Comparison of ENCODE assay signal across 27 cellular contexts in genomic region chr2:29105375-29105774, GRCh38. TPM values are rescaled to one million over a fixed set of nuclear protein-coding genes. Genes with fewer than 3 reads are reported as not detected.
DNase-seq lines count a peak whose midpoint lies in the region; ATAC-seq and TF ChIP-seq lines count a peak whose summit lies in the region.
"Had no signal": no experiment of that assay in that cellular context is flagged by ENCODE, and none has a peak within 500 bp of the region (broad histone marks: within the 10 kb centered on the region; RNA-seq: fewer than 3 reads in every experiment).

No MANE protein-coding gene starts in this region.

- TF ChIP-seq CTCF in BE2C (IDR thresholded peaks at IDR 0.05; ENCODE audit: low read depth, low read length) (peak; percentile 29; the same call in 1 of the 2 replicates), WTC11 (IDR thresholded peaks at IDR 0.05) (no peak)

- peaks cover 2% of the 10 kb centered on the region; the same call in 1 of the 2 replicates for H3K27me3 Mint-ChIP-seq in WTC11 (ENCODE audit: low read depth)
- H3K27me3 Mint-ChIP-seq: activated T-cell treated with anti-CD3 and anti-CD28 coated beads, Interleukin-2, amount 50 U/mL, for 24 hours; stimulated activated naive CD8-positive, alpha-beta T cell treated with anti-CD3 and anti-CD28 coated beads, Interleukin-15, amount 100 ng/mL, for 72 hours had no signal

- H3K4me3 ChIP-seq in BE2C (ENCODE audit: low read depth, low read length) (no peak overlapping the region), neuronal stem cell (ENCODE audit: low read length in 2 of 2) (no peak overlapping the region), H7 (ENCODE audit: insufficient read depth, low read depth, low read length) (no peak overlapping the region)
- H3K4me3 ChIP-seq: BLaER1 treated with 17β-estradiol and CSF1 and Interleukin-3, amounts not matched to agents 10 nM and 100 nM; mucosa of descending colon had no signal

- peaks cover 11% of the 10 kb centered on the region for H3K4me1 ChIP-seq in BE2C
- H3K4me1 ChIP-seq in neuronal stem cell (ENCODE audit: control insufficient read depth in 2 of 2, insufficient read depth in 1 of 2, low read depth in 1 of 2, low read length in 2 of 2) = peaks cover 0 to 4% of the 10 kb centered on the region in 2 donors
- H3K4me1 ChIP-seq: Caco-2 had no signal

- ATAC-seq in WTC11 (peak; percentile 39), GM19324 (IDR thresholded peaks at IDR 0.05; ENCODE audit: low FRiP score, unreplicated experiment) (no peak), HG03460 (IDR thresholded peaks at IDR 0.05; ENCODE audit: unreplicated experiment) (no peak)
- ATAC-seq: mucosa of descending colon; natural killer cell treated with Interleukin-12 subunit alpha and Interleukin-12 subunit beta and Interleukin-15 and Interleukin-18, amount 100 ng/mL, for 72 hours; stimulated activated naive CD8-positive, alpha-beta T cell treated with anti-CD3 and anti-CD28 coated beads, Interleukin-15, amount 100 ng/mL, for 72 hours had no signal

- H3K9ac ChIP-seq in neuronal stem cell (ENCODE audit: low read depth, low read length, poor library complexity) = no peak overlapping the region
- H3K9ac ChIP-seq: BLaER1 treated with 17β-estradiol and CSF1 and Interleukin-3, amounts not matched to agents 10 nM and 100 nM had no signal

- no peak overlapping the region for H3K18ac ChIP-seq in neuronal stem cell (ENCODE audit: low read length)

- H3K36me3 ChIP-seq in BE2C = no peaks in the 10 kb centered on the region
- H3K36me3 ChIP-seq in neuronal stem cell (replicated peaks in 1 of 2; ENCODE audit: control insufficient read depth in 2 of 2, insufficient read depth in 2 of 2, low read length in 2 of 2) = no peaks in the 10 kb centered on the region
- no peaks in the 10 kb centered on the region for H3K36me3 ChIP-seq in H7 (replicated peaks; ENCODE audit: control insufficient read depth, insufficient read depth, low read length)
- H3K36me3 ChIP-seq: BLaER1 treated with 17β-estradiol and CSF1 and Interleukin-3, amounts not matched to agents 10 nM and 100 nM had no signal

- H3K4me2 ChIP-seq in neuronal stem cell (ENCODE audit: insufficient read depth, low read length, poor library complexity, severe bottlenecking) = no peak overlapping the region
- H3K4me2 ChIP-seq: BLaER1 treated with 17β-estradiol and CSF1 and Interleukin-3, amounts not matched to agents 10 nM and 100 nM had no signal

- no peak overlapping the region for H2BK15ac ChIP-seq in neuronal stem cell (ENCODE audit: low read length)

- DNase-seq in BE2C = no peak
- peak; percentile 74 for DNase-seq in NCI-H2227 treated with DMSO at 0.1 percent for 48 hours (lab: John Stamatoyannopoulos, UW)
- no peak for DNase-seq in WTC11 (ENCODE audit: low spot score)
- no peak for DNase-seq in neuronal stem cell (ENCODE audit: low spot score)
- DNase-seq in stimulated activated naive CD4-positive, alpha-beta T cell (lab: John Stamatoyannopoulos, UW) = no peak
- no peak for DNase-seq in H7
- DNase-seq: activated CD4-positive, alpha-beta T cell treated with anti-CD3 and anti-CD28 coated beads for 48 hours; activated CD8-positive, alpha-beta memory T cell treated with anti-CD3 and anti-CD28 coated beads for 24 hours; activated gamma-delta T cell treated with Interleukin-2 at 50 U/mL for 16 hours; activated T-cell treated with anti-CD3 and anti-CD28 coated beads, Interleukin-2, amount 50 U/mL, for 24 hours; Caco-2; DND-41; glutamatergic neuron; HFFc6; kidney; mucosa of descending colon; NCI-H524; retina; small intestine; stimulated activated naive CD8-positive, alpha-beta T cell treated with anti-CD3 and anti-CD28 coated beads, Interleukin-15, amount 100 ng/mL, for 72 hours; trophoblast cell had no signal

- no peak overlapping the region for H3K27ac Mint-ChIP-seq in WTC11
- H3K27ac Mint-ChIP-seq: activated T-cell treated with anti-CD3 and anti-CD28 coated beads, Interleukin-2, amount 50 U/mL, for 24 hours; HFFc6; natural killer cell treated with Interleukin-12 subunit alpha and Interleukin-12 subunit beta and Interleukin-15 and Interleukin-18, amount 100 ng/mL, for 72 hours; stimulated activated naive CD8-positive, alpha-beta T cell treated with anti-CD3 and anti-CD28 coated beads, Interleukin-15, amount 100 ng/mL, for 72 hours; T-helper 2 cell treated with Interferon-gamma antibody and Interleukin-4, amounts not matched to agents 5 μg/mL and 100 μg/mL, for 36 hours had no signal

- H3K9me3 ChIP-seq in BE2C (no peaks in the 10 kb centered on the region), neuronal stem cell (replicated peaks in 1 of 2; ENCODE audit: control insufficient read depth in 2 of 2, insufficient read depth in 1 of 2, low read depth in 1 of 2, low read length in 2 of 2) (no peaks in the 10 kb centered on the region)
- H3K9me3 ChIP-seq: BLaER1 treated with 17β-estradiol and CSF1 and Interleukin-3, amounts not matched to agents 10 nM and 100 nM; mucosa of descending colon had no signal

- POLR2A ChIA-PET in WTC11 (lab: Charles Lee) = no interaction called here

- no peak overlapping the region for H2BK5ac ChIP-seq in neuronal stem cell (ENCODE audit: low read length)

- peak overlapping the region; percentile 66 for H2AFZ ChIP-seq in neuronal stem cell (ENCODE audit: low read length)

- H3K4me3 Mint-ChIP-seq in WTC11 = no peak overlapping the region
- H3K4me3 Mint-ChIP-seq: activated T-cell treated with anti-CD3 and anti-CD28 coated beads, Interleukin-2, amount 50 U/mL, for 24 hours; HFFc6; natural killer cell treated with Interleukin-12 subunit alpha and Interleukin-12 subunit beta and Interleukin-15 and Interleukin-18, amount 100 ng/mL, for 72 hours; stimulated activated naive CD8-positive, alpha-beta T cell treated with anti-CD3 and anti-CD28 coated beads, Interleukin-15, amount 100 ng/mL, for 72 hours; T-helper 2 cell treated with Interferon-gamma antibody and Interleukin-4, amounts not matched to agents 5 μg/mL and 100 μg/mL, for 36 hours had no signal

- no peak overlapping the region for H3K14ac ChIP-seq in neuronal stem cell (ENCODE audit: low read length)

- H4K91ac ChIP-seq in neuronal stem cell (ENCODE audit: low read depth, low read length, poor library complexity) = no peak overlapping the region

- no peaks in the 10 kb centered on the region for H3K79me1 ChIP-seq in neuronal stem cell (ENCODE audit: low read depth, low read length)

- H3K9me3 Mint-ChIP-seq in WTC11 = peaks cover 11% of the 10 kb centered on the region
- H3K9me3 Mint-ChIP-seq: activated T-cell treated with anti-CD3 and anti-CD28 coated beads, Interleukin-2, amount 50 U/mL, for 24 hours; HFFc6; natural killer cell treated with Interleukin-12 subunit alpha and Interleukin-12 subunit beta and Interleukin-15 and Interleukin-18, amount 100 ng/mL, for 72 hours; stimulated activated naive CD8-positive, alpha-beta T cell treated with anti-CD3 and anti-CD28 coated beads, Interleukin-15, amount 100 ng/mL, for 72 hours; T-helper 2 cell treated with Interferon-gamma antibody and Interleukin-4, amounts not matched to agents 5 μg/mL and 100 μg/mL, for 36 hours had no signal

- H4K8ac ChIP-seq in neuronal stem cell (ENCODE audit: low read depth, low read length) = no peak overlapping the region

- H3K4ac ChIP-seq in neuronal stem cell (ENCODE audit: low read length) = no peak overlapping the region

- H2BK12ac ChIP-seq in neuronal stem cell (ENCODE audit: low read length) = no peak overlapping the region

- H3K27me3 ChIP-seq in BE2C (no peaks in the 10 kb centered on the region), neuronal stem cell (ENCODE audit: control insufficient read depth in 3 of 3, insufficient read depth in 3 of 3, low read depth in 1 of 3, low read length in 3 of 3) (peaks cover 0 to 5% (median 0%) of the 10 kb centered on the region in 3 experiments), H7 (ENCODE audit: control insufficient read depth, insufficient read depth, low read length) (no peaks in the 10 kb centered on the region)
- H3K27me3 ChIP-seq: BLaER1 treated with 17β-estradiol and CSF1 and Interleukin-3, amounts not matched to agents 10 nM and 100 nM had no signal

- no CpG with 5 or more reads among the region's 2 CpGs for WGBS in neuronal stem cell (ENCODE audit: extremely low coverage in 2 of 2, insufficient read length in 2 of 2, insufficient replicate concordance in 1 of 2), 2 donors

- CTCF ChIA-PET in WTC11 (lab: Charles Lee) = no interaction called here

- H3K23ac ChIP-seq in neuronal stem cell (ENCODE audit: low read depth, low read length, poor library complexity) = no peak overlapping the region

- H2BK120ac ChIP-seq in neuronal stem cell (ENCODE audit: low read depth, low read length) = no peak overlapping the region

- H2AK5ac ChIP-seq in neuronal stem cell (ENCODE audit: low read depth, low read length) = no peak overlapping the region

- H3K36me3 Mint-ChIP-seq in WTC11 = peaks cover 9% of the 10 kb centered on the region
- H3K36me3 Mint-ChIP-seq: natural killer cell treated with Interleukin-12 subunit alpha and Interleukin-12 subunit beta and Interleukin-15 and Interleukin-18, amount 100 ng/mL, for 72 hours had no signal

- H3K27ac ChIP-seq in neuronal stem cell (replicated peaks; ENCODE audit: low read length) = no peak overlapping the region
- H3K27ac ChIP-seq: BLaER1 treated with 17β-estradiol and CSF1 and Interleukin-3, amounts not matched to agents 10 nM and 100 nM had no signal

- no peaks in the 10 kb centered on the region for H3K4me1 Mint-ChIP-seq in WTC11
- H3K4me1 Mint-ChIP-seq: stimulated activated naive CD8-positive, alpha-beta T cell treated with anti-CD3 and anti-CD28 coated beads, Interleukin-15, amount 100 ng/mL, for 72 hours had no signal

TF ChIP-seq in WTC11, 78 proteins besides CTCF, POLR2A, EP300 and RAD21 (continues in another document):
- no peak for TF ChIP-seq E2F1 (CRISPR knock-in tag; IDR thresholded peaks at IDR 0.05)

RNA-seq across cellular contexts. Expression of gene CLIP4, which starts 9.8 kb away (rescaled TPM):
- 13.5 TPM for polyA plus RNA-seq in BE2C (2012; ENCODE audit: insufficient read depth, insufficient read length, low read depth)
- 0.21 to 0.62 TPM (median 0.39 TPM) in 3 replicates for total RNA-seq in WTC11 (2021)
- polyA plus RNA-seq in neuronal stem cell (2013, experiment 1 of 2) = 2.2 TPM
- 2.4 TPM for polyA plus RNA-seq in neuronal stem cell (2013, experiment 2 of 2)
- total RNA-seq in H7 (2014; rRNA removed; shearing (Covaris generic)) = 0.30 and 2.0 TPM in 2 replicates

RNA-seq across cellular contexts. Expression of gene PCARE, which starts 31.1 kb away (rescaled TPM):
- not detected for polyA plus RNA-seq in BE2C (2012; ENCODE audit: insufficient read depth, insufficient read length, low read depth)
- not detected in 3 replicates for total RNA-seq in WTC11 (2021)
- polyA plus RNA-seq in neuronal stem cell (2013, experiment 1 of 2) = not detected
- not detected for polyA plus RNA-seq in neuronal stem cell (2013, experiment 2 of 2)
- not detected in 2 replicates for total RNA-seq in H7 (2014; rRNA removed; shearing (Covaris generic))
- total RNA-seq: Caco-2; HFFc6; kidney; mucosa of descending colon; natural killer cell treated with Interleukin-12 subunit alpha and Interleukin-12 subunit beta and Interleukin-15 and Interleukin-18, amount 100 ng/mL, for 72 hours; osteocyte had no signal
- polyA plus RNA-seq: small intestine had no signal
